8 cellular contexts compared by ENCODE assay signal in genomic region chrX:48508400-48509244, GRCh38. TPM values are rescaled to one million over a fixed set of nuclear protein-coding genes. Genes with fewer than 3 reads are reported as not detected.
DNase-seq lines count a peak whose midpoint lies in the region; ATAC-seq, FAIRE-seq and TF ChIP-seq lines count a peak whose summit lies in the region.

PORCN (plus strand) TSS chrX:48508992; CDS start chrX:48509821, 829 bp downstream.

- H3K4me1 ChIP-seq in A549 (peaks cover 12% of the 10 kb centered on the region; the same call in 1 of the 3 replicates), H1 (replicated peaks in 1 of 4; ENCODE audit: control insufficient read depth in 3 of 4, insufficient read depth in 4 of 4, low read length in 3 of 4) (peaks cover 0 to 5% (median 2%) of the 10 kb centered on the region in 4 experiments; a peak in 4 of 7 replicates), mesodermal cell (ENCODE audit: control insufficient read depth, insufficient read depth, low read length, poor library complexity, severe bottlenecking) (peaks cover 5% of the 10 kb centered on the region)

- TF ChIP-seq CTCF in A549 (IDR thresholded peaks at IDR 0.05) (no peak), H1 (IDR thresholded peaks at IDR 0.05; ENCODE audit: control extremely low read depth in 1 of 3, insufficient read depth in 1 of 3, low read depth in 1 of 3, low read length in 3 of 3) (no peak)

- H4K20me1 ChIP-seq in H1 (replicated peaks in 1 of 2; ENCODE audit: control insufficient read depth in 1 of 2, insufficient read depth in 2 of 2, low read length in 2 of 2) = no peaks in the 10 kb centered on the region

- H3K79me2 ChIP-seq in H1 (ENCODE audit: control insufficient read depth in 1 of 2, insufficient read depth in 2 of 2, low read length in 2 of 2) = no peaks in the 10 kb centered on the region

- no peaks in the 10 kb centered on the region for H3K36me3 ChIP-seq in H1 (ENCODE audit: control insufficient read depth in 2 of 4, insufficient read depth in 4 of 4, low read length in 3 of 4)
- H3K36me3 ChIP-seq in mesodermal cell (ENCODE audit: control insufficient read depth, insufficient read depth, low read length) = no peaks in the 10 kb centered on the region

- WGBS in A549 (ENCODE audit: missing lambda C conversion rate) = 5% methylated on average over 14 of the region's 65 CpGs
- WGBS in H1 (ENCODE audit: extremely low coverage in 1 of 2, insufficient coverage in 1 of 2, insufficient read length in 1 of 2, insufficient replicate concordance in 2 of 2, low coverage in 1 of 2, low lambda C conversion rate in 2 of 2, missing lambda C conversion rate in 1 of 2), 2 experiments = 3% methylated on average over 7 of the region's 65 CpGs; no CpG with 5 or more reads in 1 of the 2 experiments
- 0% methylated on average over 13 to 14 of the region's 65 CpGs for WGBS in mesodermal cell (ENCODE audit: insufficient coverage in 2 of 2), 2 experiments

- no peak within 1 kb of the TSS for H2BK20ac ChIP-seq in H1 (ENCODE audit: low read length)

- H3K4me2 ChIP-seq in A549 (peak within 1 kb of the TSS; percentile 82), H1 (ENCODE audit: insufficient read depth in 1 of 2, low read depth in 2 of 2, low read length in 2 of 2) (peak within 1 kb of the TSS; percentile 77 to 95)

- H2BK15ac ChIP-seq in H1 (ENCODE audit: low read length) = no peak within 1 kb of the TSS

- CTCF ChIA-PET in A549 (lab: Yijun Ruan, JAX) = interaction anchor here (0.6 to 1.3 kb wide), 3 partner anchors 14 to 70 kb away, joined by 3 to 6 read pairs (median 3); partner anchors contain the start of gene TBC1D25
- CTCF ChIA-PET in activated CD8-positive, alpha-beta memory T cell treated with anti-CD3 and anti-CD28 coated beads for 36 hours (lab: Charles Lee) = no interaction called here
- CTCF ChIA-PET in H1 (lab: Charles Lee; ENCODE audit: partially characterized antibody) = no interaction called here

- POLR2A ChIA-PET in A549 (lab: Yijun Ruan, JAX) = interaction anchor here (0.8 kb wide), 1 partner anchor 31 kb away, joined by 3 read pairs; the partner anchor contains the start of gene TBC1D25
- POLR2A ChIA-PET in activated CD8-positive, alpha-beta memory T cell treated with anti-CD3 and anti-CD28 coated beads for 36 hours (lab: Charles Lee) = no interaction called here
- POLR2A ChIA-PET in H1 (lab: Charles Lee; ENCODE audit: partially characterized antibody) = interaction anchor here (0.6 to 1.1 kb wide), 2 partner anchors 14 to 36 kb away, joined by 3 read pairs; no protein-coding TSS in a partner anchor

- peak within 1 kb of the TSS; percentile 89 to 95 for H3K27ac ChIP-seq in A549
- H3K27ac ChIP-seq in H1 (ENCODE audit: low read depth, low read length) = no peak within 1 kb of the TSS
- peak within 1 kb of the TSS; percentile 5 for H3K27ac ChIP-seq in mesodermal cell (ENCODE audit: low read depth, low read length, severe bottlenecking)

- TF ChIP-seq EP300 in A549 (IDR thresholded peaks at IDR 0.05) = no peak
- TF ChIP-seq EP300 in H1 (IDR thresholded peaks at IDR 0.05; ENCODE audit: borderline replicate concordance in 1 of 2, low read depth in 2 of 2, low read length in 2 of 2) = no peak

- H3K9ac ChIP-seq in H1 (replicated peaks in 1 of 4; ENCODE audit: extremely low read depth in 1 of 4, low read depth in 3 of 4, low read length in 3 of 4) = peak within 1 kb of the TSS; percentile 22 to 77 (median 50); a peak in 5 of 7 replicates

- no peak for TF ChIP-seq RAD21 in A549 (conservative IDR thresholded peaks at IDR 0.05 in 1 of 2, IDR thresholded peaks at IDR 0.05 in 1 of 2)
- no peak for TF ChIP-seq RAD21 in H1 (IDR thresholded peaks at IDR 0.05 in 1 of 2, conservative IDR thresholded peaks at IDR 0.05 in 1 of 2; ENCODE audit: low read depth in 2 of 2, low read length in 2 of 2)

- H3K79me1 ChIP-seq in H1 (ENCODE audit: low read depth, low read length) = no peaks in the 10 kb centered on the region

- peak within 1 kb of the TSS; percentile 79 for H4K5ac ChIP-seq in H1 (ENCODE audit: insufficient read length, low read depth, low read length)

- no peak within 1 kb of the TSS for H3K23ac ChIP-seq in H1 (ENCODE audit: insufficient read length)

- H3K9me3 ChIP-seq in A549 (no peaks in the 10 kb centered on the region), H1 (ENCODE audit: insufficient read depth in 2 of 2, low read depth in 1 of 2, low read length in 1 of 2) (no peaks in the 10 kb centered on the region), mesodermal cell (ENCODE audit: control insufficient read depth, low read length) (no peaks in the 10 kb centered on the region)

- 0 out of 2 replicates have a peak within 1 kb of the TSS, but pooled peaks have one; percentile 63 for H2AFZ ChIP-seq in H1 (ENCODE audit: low read length)

- H3K14ac ChIP-seq in H1 (ENCODE audit: insufficient read length) = no peak within 1 kb of the TSS

- no peak within 1 kb of the TSS for H3K4ac ChIP-seq in H1 (replicated peaks; ENCODE audit: insufficient read length, low read depth, low read length)

- H4K91ac ChIP-seq in H1 (replicated peaks; ENCODE audit: insufficient read length, low read length) = no peak within 1 kb of the TSS

- TF ChIP-seq POLR2A in A549 (IDR thresholded peaks at IDR 0.05; ENCODE audit: low read length) (peak; percentile 64), H1 (IDR thresholded peaks at IDR 0.05; ENCODE audit: control extremely low read depth in 1 of 2, low read depth in 2 of 2, low read length in 2 of 2) (peak in 1 of 2 experiments; percentile 56; a peak in 2 of 3 replicates)

- no peaks in the 10 kb centered on the region; a peak in 2 of 7 replicates for H3K27me3 ChIP-seq in H1 (replicated peaks in 1 of 4; ENCODE audit: control insufficient read depth in 3 of 4, extremely low read depth in 1 of 4, insufficient read depth in 3 of 4, low read length in 3 of 4)

- H3K56ac ChIP-seq in H1 (replicated peaks; ENCODE audit: insufficient read length, low read depth, low read length) = no peak within 1 kb of the TSS

- peak within 1 kb of the TSS; percentile 80; the same call in 1 of the 2 replicates for H4K8ac ChIP-seq in H1 (ENCODE audit: extremely low read depth, insufficient read depth, low read length)

- H2BK5ac ChIP-seq in H1 (ENCODE audit: low read depth, low read length) = no peak within 1 kb of the TSS

- no peak within 1 kb of the TSS; the same call in 1 of the 2 replicates for H3K18ac ChIP-seq in H1 (ENCODE audit: extremely low read depth, low read length)

- H2AK5ac ChIP-seq in H1 (ENCODE audit: low read depth, low read length) = no peak within 1 kb of the TSS

- H3K23me2 ChIP-seq in H1 (ENCODE audit: low read depth, low read length) = no peaks in the 10 kb centered on the region; the same call in 1 of the 2 replicates

- H3K4me3 ChIP-seq in A549 = peak within 1 kb of the TSS; percentile 81
- peak within 1 kb of the TSS; percentile 60 to 93 (median 72) for H3K4me3 ChIP-seq in H1 (ENCODE audit: extremely low read depth in 1 of 4, insufficient read depth in 2 of 4, low read depth in 3 of 4, low read length in 4 of 4)
- peak within 1 kb of the TSS; percentile 54 for H3K4me3 ChIP-seq in mesodermal cell (ENCODE audit: extremely low read depth, insufficient read depth, low read length, poor library complexity, severe bottlenecking)

- no peak within 1 kb of the TSS for H2BK120ac ChIP-seq in H1 (replicated peaks; ENCODE audit: low read depth, low read length)

- H2BK12ac ChIP-seq in H1 (ENCODE audit: low read depth, low read length) = no peak within 1 kb of the TSS

- DNase-seq in A549 (ENCODE audit: low read depth in 1 of 2, low spot score in 1 of 2) (peak; percentile 58 to 80), NCI-H82 (lab: John Stamatoyannopoulos, UW) (peak; percentile 88), H1 (ENCODE audit: low read depth in 1 of 2, low spot score in 2 of 2) (peak in 1 of 2 experiments; percentile 79)
- DNase-seq in stimulated activated CD8-positive, alpha-beta memory T cell treated with anti-CD3 and anti-CD28 coated beads, Interleukin-15, amount 100 ng/mL, for 4 hours (ENCODE audit: low read depth in 2 of 2) = peak; percentile 55 to 63

- peak; percentile 94 to 98 for ATAC-seq in A549
- ATAC-seq in GM18861 (IDR thresholded peaks at IDR 0.05; ENCODE audit: unreplicated experiment) = peak; percentile 47
- ATAC-seq in HG03139 (IDR thresholded peaks at IDR 0.05; ENCODE audit: unreplicated experiment) = peak; percentile 62

- no peak for FAIRE-seq in A549 (lab: Jason Lieb, UNC)
- no peak for FAIRE-seq in H1 (lab: Jason Lieb, UNC)

TF ChIP-seq in A549, 52 proteins besides CTCF, POLR2A, EP300 and RAD21 (continues in another document):
- no peak for TF ChIP-seq ZSCAN20 (CRISPR knock-in tag; IDR thresholded peaks at IDR 0.05)
- TF ChIP-seq RFX5 (IDR thresholded peaks at IDR 0.05) = no peak
- no peak for TF ChIP-seq BHLHE40 (IDR thresholded peaks at IDR 0.05; ENCODE audit: low read depth, low read length)
- TF ChIP-seq JUN (IDR thresholded peaks at IDR 0.05) = peak in 1 of 2 experiments; percentile 50; a peak in 1 of 5 replicates
- TF ChIP-seq NR3C1 (IDR thresholded peaks at IDR 0.05) = no peak

TF ChIP-seq in H1, 55 proteins besides CTCF, POLR2A, EP300 and RAD21 (continues in another document):
- TF ChIP-seq E2F6 (IDR thresholded peaks at IDR 0.05) (no peak), SUZ12 (IDR thresholded peaks at IDR 0.05; ENCODE audit: low read length) (no peak), MAFK (IDR thresholded peaks at IDR 0.05; ENCODE audit: low read depth, low read length) (no peak)

RNA-seq across cellular contexts. Expression of gene PORCN, which starts in this region (rescaled TPM):
- polyA plus RNA-seq in A549 (2011; rRNA removed) (9.4 and 13.3 TPM in 2 replicates), A549 (2017; fragmentation: RNase III; extraction: RNeasy Plus Mini Kit Qiagen cat#74134 plus additional on column Dnase treatment) (15.1 to 18.6 TPM (median 16.8 TPM) in 3 replicates), H1 (2011; rRNA removed) (34.1 and 47.0 TPM in 2 replicates)
- polyA plus RNA-seq in A549 (2012; cell fraction: cytosol; rRNA removed) = 12.7 and 17.2 TPM in 2 replicates
- 27.6 and 28.6 TPM in 2 replicates for polyA plus RNA-seq in A549 (2012; cell fraction: nucleus; rRNA removed)
- 13.5 and 16.4 TPM in 2 replicates for polyA minus RNA-seq in A549 (2011; rRNA and poly(A)+ RNA removed)
- total RNA-seq in activated CD8-positive, alpha-beta memory T cell treated with anti-CD3 and anti-CD28 coated beads for 36 hours = 10 to 100 TPM; 10.3 to 11.6 TPM
- 14.0 and 14.6 TPM in 2 replicates for total RNA-seq in H1 (2021; fragmentation: NEBNext Ultra II Directional; extraction: Animal tissue kit (Norgen Biotek cat#: 25700))
- 28.5 TPM for polyA plus RNA-seq in H1 (2011; cell fraction: cytosol; rRNA removed)
- polyA plus RNA-seq in H1 (2011; cell fraction: nucleus; rRNA removed) = 53.4 TPM
- 13.3 to 20.3 TPM (median 19.6 TPM) in 4 replicates for polyA plus RNA-seq in H1 (2012, experiment 1 of 2)
- 19.4 TPM for polyA plus RNA-seq in H1 (2012, experiment 2 of 2)
- polyA plus RNA-seq in H1 (2013, experiment 1 of 2) = 19.4 TPM
- 19.4 TPM for polyA plus RNA-seq in H1 (2013, experiment 2 of 2)
- 21.6 and 31.2 TPM in 2 replicates for polyA minus RNA-seq in H1 (2011; rRNA and poly(A)+ RNA removed)
- 18.1 TPM for polyA minus RNA-seq in H1 (2011; cell fraction: cytosol; rRNA and poly(A)+ RNA removed)
- 15.4 TPM for polyA minus RNA-seq in H1 (2011; cell fraction: nucleus; rRNA and poly(A)+ RNA removed)
- polyA plus RNA-seq in mesodermal cell (2013, experiment 1 of 2) = 24.8 TPM
- 18.2 TPM for polyA plus RNA-seq in mesodermal cell (2013, experiment 2 of 2)

Comparison
In these comparisons a context has a peak if more than half of its experiments do, and no peak if none do; other contexts are left out.
1. Of the 18 proteins assayed by ChIP-seq in both H1 and A549: peak only in H1: none; only in A549: none; in both: MAX and PHF8; in neither: 14; mixed calls (peak in some experiments, not most) for 2.